In genomic region chr10:7687228-7687907, GRCh38 we compare ENCODE assay signal across 8 cellular contexts. TPM values are rescaled to one million over a fixed set of nuclear protein-coding genes. Genes with fewer than 3 reads are reported as not detected.
DNase-seq lines count a peak whose midpoint lies in the region; ATAC-seq and TF ChIP-seq lines count a peak whose summit lies in the region.

No MANE protein-coding gene starts in this region.

- CTCF ChIA-PET in activated naive CD4-positive, alpha-beta T cell treated with anti-CD3 and anti-CD28 coated beads, Interleukin-2, amount 10 ng/mL, durations not matched to agents 7 days and 5 days (lab: Charles Lee): interaction anchor here (0.6 to 5.0 kb wide), 31 partner anchors 9 to 1616 kb away, joined by 3 to 74 read pairs (median 4); partner anchors contain the start of genes ATP5F1C, ITIH2 and KIN

- peaks cover 6% of the 10 kb centered on the region for H3K4me1 Mint-ChIP-seq in activated naive CD4-positive, alpha-beta T cell treated with anti-CD3 and anti-CD28 coated beads, Interleukin-2, amount 10 ng/mL, durations not matched to agents 7 days and 5 days
- no peaks in the 10 kb centered on the region for H3K4me1 Mint-ChIP-seq in glutamatergic neuron (ENCODE audit: low read depth, unreplicated experiment)

- peak; percentile 85 for TF ChIP-seq CTCF in GM12875 (IDR thresholded peaks at IDR 0.05; ENCODE audit: borderline replicate concordance, insufficient read depth, low read depth, low read length)
- TF ChIP-seq CTCF in glutamatergic neuron (IDR thresholded peaks at IDR 0.05; ENCODE audit: partially characterized antibody, unreplicated experiment): peak; percentile 76
- TF ChIP-seq CTCF in uterus (IDR thresholded peaks at IDR 0.05): peak; percentile 88 to 98 (median 93)

- H3K4me3 ChIP-seq in GM12875 (ENCODE audit: low read depth, low read length) (no peak overlapping the region), uterus (no peak overlapping the region)

- peak; percentile 97 for ATAC-seq in HG02642 (IDR thresholded peaks at IDR 0.05; ENCODE audit: poor library complexity, unreplicated experiment)

- no peak overlapping the region for H3K27ac ChIP-seq in uterus

- peaks cover 13% of the 10 kb centered on the region for H3K9me3 Mint-ChIP-seq in activated naive CD4-positive, alpha-beta T cell treated with anti-CD3 and anti-CD28 coated beads, Interleukin-2, amount 10 ng/mL, durations not matched to agents 7 days and 5 days
- H3K9me3 Mint-ChIP-seq in glutamatergic neuron (ENCODE audit: unreplicated experiment): peaks cover 2% of the 10 kb centered on the region

- no peaks in the 10 kb centered on the region for H3K4me1 ChIP-seq in uterus

- no peaks in the 10 kb centered on the region for H3K36me3 Mint-ChIP-seq in activated naive CD4-positive, alpha-beta T cell treated with anti-CD3 and anti-CD28 coated beads, Interleukin-2, amount 10 ng/mL, durations not matched to agents 7 days and 5 days
- peaks cover 8% of the 10 kb centered on the region for H3K36me3 Mint-ChIP-seq in glutamatergic neuron (ENCODE audit: unreplicated experiment)

- no peaks in the 10 kb centered on the region for H3K9me3 ChIP-seq in uterus

- no peak overlapping the region for H3K4me3 Mint-ChIP-seq in activated naive CD4-positive, alpha-beta T cell treated with anti-CD3 and anti-CD28 coated beads, Interleukin-2, amount 10 ng/mL, durations not matched to agents 7 days and 5 days
- no peak overlapping the region for H3K4me3 Mint-ChIP-seq in glutamatergic neuron (ENCODE audit: unreplicated experiment)

- intact Hi-C loops in posterior vena cava (cut with DNase I): loop anchor here in 1 of 2 donors (2.0 kb wide), 1 partner anchor 161 kb away; no protein-coding TSS in a partner anchor
- intact Hi-C loops in uterus (cut with DNase I; ENCODE audit: low total_unique reads): loop anchor here (5.0 kb wide), 1 partner anchor 160 kb away; no protein-coding TSS in a partner anchor

- H3K27me3 Mint-ChIP-seq in activated naive CD4-positive, alpha-beta T cell treated with anti-CD3 and anti-CD28 coated beads, Interleukin-2, amount 10 ng/mL, durations not matched to agents 7 days and 5 days: peaks cover 11% of the 10 kb centered on the region
- peaks cover 8% of the 10 kb centered on the region for H3K27me3 Mint-ChIP-seq in glutamatergic neuron (ENCODE audit: unreplicated experiment)

- no peak overlapping the region for H3K27ac Mint-ChIP-seq in activated naive CD4-positive, alpha-beta T cell treated with anti-CD3 and anti-CD28 coated beads, Interleukin-2, amount 10 ng/mL, durations not matched to agents 7 days and 5 days
- H3K27ac Mint-ChIP-seq in glutamatergic neuron (ENCODE audit: unreplicated experiment): no peak overlapping the region

- no peaks in the 10 kb centered on the region for H3K36me3 ChIP-seq in uterus

- TF ChIP-seq POLR2A in uterus (IDR thresholded peaks at IDR 0.05): no peak

- no peaks in the 10 kb centered on the region for H3K27me3 ChIP-seq in uterus

- DNase-seq in NCI-H1092 treated with DMSO at 0.1 percent for 48 hours (lab: John Stamatoyannopoulos, UW): peak; percentile 91
- DNase-seq in SKM-1 (lab: John Stamatoyannopoulos, UW; ENCODE audit: unreplicated experiment): peak; percentile 42
- DNase-seq in activated naive CD4-positive, alpha-beta T cell treated with anti-CD3 and anti-CD28 coated beads, Interleukin-2, amount 10 ng/mL, durations not matched to agents 7 days and 5 days: peak; percentile 87
- peak; percentile 83 for DNase-seq in glutamatergic neuron
- peak; percentile 92 for DNase-seq in posterior vena cava (ENCODE audit: low spot score)
- peak; percentile 82 to 86 for DNase-seq in uterus

RNA-seq across cellular contexts. Expression of gene ITIH2, which starts 15.7 kb away (rescaled TPM):
- total RNA-seq in glutamatergic neuron (ENCODE audit: unreplicated experiment) (not detected), posterior vena cava (not detected), uterus (under 1 TPM in 1 of 4 donors, not detected in 3; 0.21 TPM)

RNA-seq across cellular contexts. Expression of gene ITIH5, which starts 20.6 kb away (rescaled TPM):
- total RNA-seq in glutamatergic neuron (ENCODE audit: unreplicated experiment): 0.29 TPM
- 10 to 100 TPM; 33.6 to 67.0 TPM for total RNA-seq in posterior vena cava
- total RNA-seq in uterus: 10 to 100 TPM in 2 of 4 donors, 1 to 10 TPM in 2; 8.4 to 32.9 (median 16.9) TPM

Comparison
In these comparisons a context has a peak if more than half of its experiments do, and no peak if none do; other contexts are left out.
1. DNase-seq: peak in every context shown above with its lines; median percentile 92 in posterior vena cava; 91 in NCI-H1092 treated with DMSO at 0.1 percent for 48 hours; 87 in activated naive CD4-positive, alpha-beta T cell treated with anti-CD3 and anti-CD28 coated beads, Interleukin-2, amount 10 ng/mL, durations not matched to agents 7 days and 5 days; 84 in uterus; 83 in glutamatergic neuron; 42 in SKM-1.